Comparison of ENCODE assay signal across 2 cellular contexts in the genomic region with DNA sequence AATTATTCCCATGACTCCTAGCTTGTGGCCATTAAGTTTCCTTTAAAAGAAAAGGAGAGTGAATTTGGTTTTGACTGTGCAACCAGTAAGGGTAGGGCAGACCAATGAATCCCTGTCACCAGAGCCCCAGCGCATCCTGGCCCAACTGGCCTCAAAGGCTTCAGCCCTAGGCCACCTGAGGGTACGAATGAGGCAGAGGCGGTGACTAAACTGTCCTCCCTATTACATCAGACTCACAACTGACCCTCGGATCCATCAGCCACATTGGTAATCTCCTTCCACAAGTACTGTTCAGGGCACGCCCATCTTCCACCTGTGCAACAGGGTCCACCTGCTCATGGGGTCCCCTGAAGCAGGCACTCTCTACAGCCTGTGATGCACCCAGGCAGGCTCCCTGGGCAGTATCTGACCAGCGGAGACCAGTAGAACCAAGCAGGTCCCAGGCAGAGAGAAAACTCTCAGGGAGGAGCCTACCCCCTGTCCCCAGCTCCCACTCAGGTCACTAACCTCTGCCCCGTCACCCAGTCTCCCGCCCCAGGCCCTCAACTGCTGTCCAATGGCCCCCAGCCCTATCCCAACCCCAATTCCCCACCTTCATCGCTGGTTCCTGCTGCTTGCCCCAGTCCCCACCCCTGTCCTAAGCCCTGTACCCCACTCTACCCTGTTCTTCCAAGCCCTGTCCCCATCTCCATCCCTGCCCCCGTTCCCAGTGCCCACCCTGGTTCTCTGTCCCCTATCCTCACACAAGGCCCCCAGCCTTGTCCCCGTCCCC.
TF ChIP-seq lines count a peak whose summit lies in the region.

No MANE protein-coding gene starts in this region.

TF ChIP-seq in SK-N-SH, 30 proteins besides CTCF, POLR2A, EP300 and RAD21 (continued from another document):
- TF ChIP-seq FOSL2 (IDR thresholded peaks at IDR 0.05; ENCODE audit: borderline replicate concordance, low read depth) = no peak
- TF ChIP-seq RFX5 (IDR thresholded peaks at IDR 0.05; ENCODE audit: low read length) = no peak
- TF ChIP-seq RXRA (IDR thresholded peaks at IDR 0.05; ENCODE audit: borderline replicate concordance, low read depth) = no peak
- TF ChIP-seq POLR2AphosphoS5 (IDR thresholded peaks at IDR 0.05; ENCODE audit: low read depth, low read length) = no peak

TF ChIP-seq in SK-N-SH treated with all-trans-retinoic acid at 6 μM for 48 hours, 23 proteins besides CTCF, POLR2A, EP300 and RAD21 (continued from another document):
- TF ChIP-seq CREB5 (CRISPR knock-in tag; IDR thresholded peaks at IDR 0.05; ENCODE audit: low read depth) (no peak), TSHZ2 (CRISPR knock-in tag; IDR thresholded peaks at IDR 0.05) (no peak), TOX (CRISPR knock-in tag; IDR thresholded peaks at IDR 0.05; ENCODE audit: borderline replicate concordance) (no peak), BACH2 (CRISPR knock-in tag; IDR thresholded peaks at IDR 0.05; ENCODE audit: borderline replicate concordance) (no peak), CSDC2 (CRISPR knock-in tag; IDR thresholded peaks at IDR 0.05) (no peak), TCF4 (CRISPR knock-in tag; IDR thresholded peaks at IDR 0.05; ENCODE audit: borderline replicate concordance) (no peak)
- TF ChIP-seq, protein P1, sequence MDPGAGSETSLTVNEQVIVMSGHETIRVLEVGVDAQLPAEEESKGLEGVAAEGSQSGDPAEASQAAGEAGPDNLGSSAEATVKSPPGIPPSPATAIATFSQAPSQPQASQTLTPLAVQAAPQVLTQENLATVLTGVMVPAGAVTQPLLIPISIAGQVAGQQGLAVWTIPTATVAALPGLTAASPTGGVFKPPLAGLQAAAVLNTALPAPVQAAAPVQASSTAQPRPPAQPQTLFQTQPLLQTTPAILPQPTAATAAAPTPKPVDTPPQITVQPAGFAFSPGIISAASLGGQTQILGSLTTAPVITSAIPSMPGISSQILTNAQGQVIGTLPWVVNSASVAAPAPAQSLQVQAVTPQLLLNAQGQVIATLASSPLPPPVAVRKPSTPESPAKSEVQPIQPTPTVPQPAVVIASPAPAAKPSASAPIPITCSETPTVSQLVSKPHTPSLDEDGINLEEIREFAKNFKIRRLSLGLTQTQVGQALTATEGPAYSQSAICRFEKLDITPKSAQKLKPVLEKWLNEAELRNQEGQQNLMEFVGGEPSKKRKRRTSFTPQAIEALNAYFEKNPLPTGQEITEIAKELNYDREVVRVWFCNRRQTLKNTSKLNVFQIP (CRISPR knock-in tag; IDR thresholded peaks at IDR 0.05; ENCODE audit: borderline replicate concordance, low read depth) = no peak
